In genomic region chr4:184473515-184474260, GRCh38 we compare ENCODE assay signal across 8 cellular contexts. TPM values are rescaled to one million over a fixed set of nuclear protein-coding genes. Genes with fewer than 3 reads are reported as not detected.
A peak's percentile ranks its signal among the peaks of the same experiment; 100 is the strongest.
DNase-seq lines count a peak whose midpoint lies in the region; ATAC-seq and TF ChIP-seq lines count a peak whose summit lies in the region.

No MANE protein-coding gene starts in this region.

- no peak for TF ChIP-seq POLR2A in tibial nerve (IDR thresholded peaks at IDR 0.05)

- no peaks in the 10 kb centered on the region for H3K27me3 Mint-ChIP-seq in CD4-positive, alpha-beta memory T cell
- H3K27me3 Mint-ChIP-seq in activated T-helper 1 cell treated with anti-CD3 and anti-CD28 coated beads, Interleukin-12 subunit alpha, Interleukin-12 subunit beta, Interleukin-2, Interleukin-4 antibody, amounts not matched to agents 30 ng/mL and 10 ng/mL and 1 ng/mL, durations not matched to agents 14 hours and 24 hours and 36 hours (ENCODE audit: insufficient read depth) = no peaks in the 10 kb centered on the region
- no peaks in the 10 kb centered on the region for H3K27me3 Mint-ChIP-seq in nephron (ENCODE audit: low read depth)

- H3K27me3 ChIP-seq in CD4-positive, alpha-beta memory T cell (ENCODE audit: insufficient read depth, low read length) = no peaks in the 10 kb centered on the region
- H3K27me3 ChIP-seq in fibroblast of lung (ENCODE audit: control insufficient read depth, insufficient read depth, low read length) (no peaks in the 10 kb centered on the region), tibial nerve (no peaks in the 10 kb centered on the region)

- peak overlapping the region; percentile 96 to 100 (median 99) for H3K27ac Mint-ChIP-seq in CD4-positive, alpha-beta memory T cell
- H3K27ac Mint-ChIP-seq in activated T-helper 1 cell treated with anti-CD3 and anti-CD28 coated beads, Interleukin-12 subunit alpha, Interleukin-12 subunit beta, Interleukin-2, Interleukin-4 antibody, amounts not matched to agents 30 ng/mL and 10 ng/mL and 1 ng/mL, durations not matched to agents 14 hours and 24 hours and 36 hours = peak overlapping the region; percentile 96
- H3K27ac Mint-ChIP-seq in nephron = peak overlapping the region; percentile 98 to 99 (median 99)

- 0 to 1% methylated on average over 16 to 30 of the region's 65 CpGs for WGBS in tibial nerve, 2 donors

- POLR2A ChIA-PET in CD4-positive, alpha-beta memory T cell (lab: Charles Lee; ENCODE audit: partially characterized antibody) = interaction anchor here (0.7 to 5.2 kb wide), 28 partner anchors 8 to 952 kb away, joined by 3 to 142 read pairs (median 6); partner anchors contain the start of genes ANKRD37, CASP3, CENPU and PRIMPOL

- H3K4me3 Mint-ChIP-seq in CD4-positive, alpha-beta memory T cell = peak overlapping the region; percentile 95 to 100 (median 100)
- peak overlapping the region; percentile 97 for H3K4me3 Mint-ChIP-seq in activated T-helper 1 cell treated with anti-CD3 and anti-CD28 coated beads, Interleukin-12 subunit alpha, Interleukin-12 subunit beta, Interleukin-2, Interleukin-4 antibody, amounts not matched to agents 30 ng/mL and 10 ng/mL and 1 ng/mL, durations not matched to agents 14 hours and 24 hours and 36 hours
- peak overlapping the region; percentile 98 to 100 (median 99) for H3K4me3 Mint-ChIP-seq in nephron

- no peaks in the 10 kb centered on the region for H3K9me3 ChIP-seq in CD4-positive, alpha-beta memory T cell (ENCODE audit: control insufficient read depth in 1 of 2, low read length in 2 of 2)
- H3K9me3 ChIP-seq in fibroblast of lung (ENCODE audit: control insufficient read depth, insufficient read depth, low read depth, low read length) = no peaks in the 10 kb centered on the region
- H3K9me3 ChIP-seq in tibial nerve = no peaks in the 10 kb centered on the region

- H3K4me3 ChIP-seq in CD4-positive, alpha-beta memory T cell (ENCODE audit: low read length in 2 of 2) = peak overlapping the region; percentile 96 to 100
- peak overlapping the region; percentile 71 to 99 (median 86) for H3K4me3 ChIP-seq in fibroblast of lung (replicated peaks in 1 of 4; ENCODE audit: control extremely low read depth in 1 of 4, insufficient read depth in 1 of 4, low read depth in 3 of 4, low read length in 4 of 4)
- peak overlapping the region; percentile 75 to 97 (median 86) for H3K4me3 ChIP-seq in tibial nerve

- peak; percentile 61 to 80 (median 68) for DNase-seq in CD4-positive, alpha-beta memory T cell
- DNase-seq in NOMO-1 treated with DMSO at 0.1 percent for 48 hours (lab: John Stamatoyannopoulos, UW; ENCODE audit: unreplicated experiment) = peak; percentile 27
- peak; percentile 53 for DNase-seq in activated T-helper 1 cell treated with anti-CD3 and anti-CD28 coated beads, Interleukin-12 subunit alpha, Interleukin-12 subunit beta, Interleukin-2, Interleukin-4 antibody, amounts not matched to agents 30 ng/mL and 10 ng/mL and 1 ng/mL, durations not matched to agents 14 hours and 24 hours and 36 hours (ENCODE audit: low spot score)
- peak; percentile 44 for DNase-seq in fibroblast of lung (ENCODE audit: low read depth in 2 of 2)
- no peak for DNase-seq in tibial nerve (ENCODE audit: low spot score in 2 of 2)
- no peak for DNase-seq in NCI-H128 (lab: John Stamatoyannopoulos, UW; ENCODE audit: unreplicated experiment)

- peaks cover 40 to 84% (median 55%) of the 10 kb centered on the region in 4 donors for H3K4me1 Mint-ChIP-seq in CD4-positive, alpha-beta memory T cell
- H3K4me1 Mint-ChIP-seq in activated T-helper 1 cell treated with anti-CD3 and anti-CD28 coated beads, Interleukin-12 subunit alpha, Interleukin-12 subunit beta, Interleukin-2, Interleukin-4 antibody, amounts not matched to agents 30 ng/mL and 10 ng/mL and 1 ng/mL, durations not matched to agents 14 hours and 24 hours and 36 hours (ENCODE audit: low read depth) = peaks cover 61% of the 10 kb centered on the region
- H3K4me1 Mint-ChIP-seq in nephron = peaks cover 33% of the 10 kb centered on the region

- ATAC-seq in GM21717 (IDR thresholded peaks at IDR 0.05; ENCODE audit: unreplicated experiment) = peak; percentile 15

- intact Hi-C loops in CD4-positive, alpha-beta memory T cell (cut with micrococcal nuclease) = loop anchor here (1.0 to 5.0 kb wide), 13 partner anchors 21 to 1031 kb away; partner anchors contain the start of genes ACSL1, CASP3, CDKN2AIP and CENPU
- intact Hi-C loops in activated T-helper 1 cell treated with anti-CD3 and anti-CD28 coated beads, Interleukin-12 subunit alpha, Interleukin-12 subunit beta, Interleukin-2, Interleukin-4 antibody, amounts not matched to agents 30 ng/mL and 10 ng/mL and 1 ng/mL, durations not matched to agents 14 hours and 24 hours and 36 hours (cut with micrococcal nuclease) = loop anchor here (1.0 to 10.0 kb wide), 13 partner anchors 41 to 814 kb away; partner anchors contain the start of genes ACSL1, CASP3, CENPU and PRIMPOL

- no peaks in the 10 kb centered on the region for H3K36me3 ChIP-seq in CD4-positive, alpha-beta memory T cell (ENCODE audit: insufficient read depth, low read length)
- H3K36me3 ChIP-seq in fibroblast of lung (ENCODE audit: control insufficient read depth, insufficient read depth, low read length) = peaks cover 1% of the 10 kb centered on the region
- H3K36me3 ChIP-seq in tibial nerve = no peaks in the 10 kb centered on the region

- peak overlapping the region; percentile 86 for H3K9ac ChIP-seq in fibroblast of lung (ENCODE audit: insufficient read depth, low read length)

- no peaks in the 10 kb centered on the region for H4K20me1 ChIP-seq in fibroblast of lung (ENCODE audit: control insufficient read depth, extremely low read depth, insufficient read depth, low read length)

- CTCF ChIA-PET in CD4-positive, alpha-beta memory T cell (lab: Charles Lee; ENCODE audit: partially characterized antibody) = interaction anchor here (0.6 to 3.3 kb wide), 3 partner anchors 39 to 209 kb away, joined by 3 to 13 read pairs (median 13); no protein-coding TSS in a partner anchor

- no peak for TF ChIP-seq CTCF in fibroblast of lung (conservative IDR thresholded peaks at IDR 0.05 in 1 of 2, IDR thresholded peaks at IDR 0.05 in 1 of 2; ENCODE audit: low read depth in 1 of 2, low read length in 2 of 2)
- no peak for TF ChIP-seq CTCF in nephron (IDR thresholded peaks at IDR 0.05; ENCODE audit: unreplicated experiment in 3 of 3)
- no peak for TF ChIP-seq CTCF in tibial nerve (IDR thresholded peaks at IDR 0.05)

- H3K9me3 Mint-ChIP-seq in CD4-positive, alpha-beta memory T cell = no peaks in the 10 kb centered on the region
- no peaks in the 10 kb centered on the region for H3K9me3 Mint-ChIP-seq in activated T-helper 1 cell treated with anti-CD3 and anti-CD28 coated beads, Interleukin-12 subunit alpha, Interleukin-12 subunit beta, Interleukin-2, Interleukin-4 antibody, amounts not matched to agents 30 ng/mL and 10 ng/mL and 1 ng/mL, durations not matched to agents 14 hours and 24 hours and 36 hours
- H3K9me3 Mint-ChIP-seq in nephron = no peaks in the 10 kb centered on the region

- peak overlapping the region; percentile 34 for H3K4me2 ChIP-seq in fibroblast of lung (ENCODE audit: extremely low read depth, insufficient read depth, low read length)

- H3K27ac ChIP-seq in CD4-positive, alpha-beta memory T cell (ENCODE audit: low read depth, low read length) = peak overlapping the region; percentile 99
- H3K27ac ChIP-seq in fibroblast of lung (ENCODE audit: insufficient read depth, low read length) = peak overlapping the region; percentile 87
- peak overlapping the region; percentile 87 to 100 (median 99) for H3K27ac ChIP-seq in tibial nerve

- no peak overlapping the region for H2AFZ ChIP-seq in fibroblast of lung (ENCODE audit: low read length)

- peaks cover 67% of the 10 kb centered on the region for H3K4me1 ChIP-seq in CD4-positive, alpha-beta memory T cell (ENCODE audit: insufficient read depth, low read length)
- no peaks in the 10 kb centered on the region for H3K4me1 ChIP-seq in fibroblast of lung (ENCODE audit: control insufficient read depth, extremely low read depth, insufficient read depth, low read length)
- H3K4me1 ChIP-seq in tibial nerve = peaks cover 0 to 71% (median 51%) of the 10 kb centered on the region in 4 donors

- H3K79me2 ChIP-seq in fibroblast of lung (ENCODE audit: control insufficient read depth, insufficient read depth, low read length) = peaks cover 61% of the 10 kb centered on the region

- no peak for TF ChIP-seq EP300 in tibial nerve (IDR thresholded peaks at IDR 0.05)

- H3K36me3 Mint-ChIP-seq in CD4-positive, alpha-beta memory T cell = peaks cover 4 to 50% of the 10 kb centered on the region in 2 donors
- H3K36me3 Mint-ChIP-seq in activated T-helper 1 cell treated with anti-CD3 and anti-CD28 coated beads, Interleukin-12 subunit alpha, Interleukin-12 subunit beta, Interleukin-2, Interleukin-4 antibody, amounts not matched to agents 30 ng/mL and 10 ng/mL and 1 ng/mL, durations not matched to agents 14 hours and 24 hours and 36 hours (ENCODE audit: low read depth) = peaks cover 36% of the 10 kb centered on the region
- H3K36me3 Mint-ChIP-seq in nephron (ENCODE audit: low read depth) = no peaks in the 10 kb centered on the region

RNA-seq across cellular contexts. Expression of gene IRF2, which starts 0.7 kb away (rescaled TPM):
- 10 to 100 TPM; 66.7 to 70.4 TPM for total RNA-seq in CD4-positive, alpha-beta memory T cell
- 10 to 100 TPM; 72.6 to 87.2 TPM for polyA plus RNA-seq in CD4-positive, alpha-beta memory T cell
- 64.2 and 75.8 TPM in 2 replicates for total RNA-seq in activated T-helper 1 cell treated with anti-CD3 and anti-CD28 coated beads, Interleukin-12 subunit alpha, Interleukin-12 subunit beta, Interleukin-2, Interleukin-4 antibody, amounts not matched to agents 30 ng/mL and 10 ng/mL and 1 ng/mL, durations not matched to agents 14 hours and 24 hours and 36 hours
- total RNA-seq in fibroblast of lung (30.9 and 31.8 TPM in 2 replicates), tibial nerve (10 to 100 TPM; 23.7 to 36.8 (median 30.4) TPM)
- polyA plus RNA-seq in fibroblast of lung = 32.5 and 42.3 TPM in 2 replicates
- polyA plus RNA-seq in fibroblast of lung (2012) = 19.2 and 19.3 TPM in 2 replicates
- polyA minus RNA-seq in fibroblast of lung (ENCODE audit: low replicate concordance) = 14.9 and 36.3 TPM in 2 replicates

Comparison
In these comparisons a context has a peak if more than half of its experiments do, and no peak if none do; other contexts are left out.
1. DNase-seq: peak in CD4-positive, alpha-beta memory T cell (5 of 5), NOMO-1 treated with DMSO at 0.1 percent for 48 hours (single experiment), activated T-helper 1 cell treated with anti-CD3 and anti-CD28 coated beads, Interleukin-12 subunit alpha, Interleukin-12 subunit beta, Interleukin-2, Interleukin-4 antibody, amounts not matched to agents 30 ng/mL and 10 ng/mL and 1 ng/mL, durations not matched to agents 14 hours and 24 hours and 36 hours (single experiment) and fibroblast of lung (2 of 2); none in tibial nerve (0 of 2) and NCI-H128 (single experiment).
2. Peak in every context shown above with its lines, with median percentiles within 50 percentile points of each other: H3K27ac ChIP-seq, H3K4me3 ChIP-seq, H3K27ac Mint-ChIP-seq and H3K4me3 Mint-ChIP-seq.